Comparison of ENCODE assay signal across 30 cellular contexts in genomic region chr9:76703270-76703669, GRCh38.
DNase-seq lines count a peak whose midpoint lies in the region; ATAC-seq and TF ChIP-seq lines count a peak whose summit lies in the region.
"Had no signal": no experiment of that assay in that cellular context is flagged by ENCODE, and none has a peak within 500 bp of the region (broad histone marks: within the 10 kb centered on the region; RNA-seq: fewer than 3 reads in every experiment).

No MANE protein-coding gene starts in this region.

- H3K36me3 ChIP-seq in heart left ventricle (no peaks in the 10 kb centered on the region), A673 (ENCODE audit: insufficient read depth, low read length, poor library complexity, severe bottlenecking) (no peaks in the 10 kb centered on the region)
- H3K36me3 ChIP-seq: adrenal gland, prostate gland had no signal

- H3K27me3 Mint-ChIP-seq in WTC11 (ENCODE audit: low read depth): no peaks in the 10 kb centered on the region
- peaks cover 7 to 13% of the 10 kb centered on the region in 2 donors for H3K27me3 Mint-ChIP-seq in stimulated activated naive B cell treated with anti-CD40 and anti-IgM and Interleukin-4, amounts not matched to agents 10 μg/mL and 1 μg/mL and 100 μg/mL, for 72 hours

- BruUV-seq in A673 (replicated peaks; lab: Mats Ljungman, UMichigan): no TSS peak

- intact Hi-C loops in Right ventricle myocardium superior (cut with DNase I): no loop called here
- intact Hi-C loops in heart left ventricle (cut with DNase I): loop anchor here in 9 of 10 donors (1.0 to 10.0 kb wide), 8 partner anchors 36 to 301 kb away; no protein-coding TSS in a partner anchor
- intact Hi-C loops in A673 (cut with micrococcal nuclease; ENCODE audit: unreplicated experiment): loop anchor here (5.0 to 10.0 kb wide), 3 partner anchors 36 to 1516 kb away; no protein-coding TSS in a partner anchor

- H3K4me1 Mint-ChIP-seq in WTC11: peaks cover 11% of the 10 kb centered on the region
- H3K4me1 Mint-ChIP-seq in stimulated activated naive B cell treated with anti-CD40 and anti-IgM and Interleukin-4, amounts not matched to agents 10 μg/mL and 1 μg/mL and 100 μg/mL, for 72 hours: peaks cover 8 to 12% of the 10 kb centered on the region in 2 donors
- H3K4me1 Mint-ChIP-seq: activated naive CD4-positive, alpha-beta T cell treated with anti-CD3 and anti-CD28 coated beads, Interleukin-2, amount 10 ng/mL, durations not matched to agents 7 days and 5 days had no signal

- H3K9me3 ChIP-seq in heart left ventricle: no peaks in the 10 kb centered on the region
- H3K9me3 ChIP-seq in A673 (ENCODE audit: low read depth, low read length, poor library complexity, severe bottlenecking): no peaks in the 10 kb centered on the region
- H3K9me3 ChIP-seq: adrenal gland, prostate gland had no signal

- H3K4me1 ChIP-seq in heart left ventricle (peaks cover 0 to 28% (median 0%) of the 10 kb centered on the region in 12 donors), A673 (ENCODE audit: insufficient read depth, low read length, poor library complexity, severe bottlenecking) (no peaks in the 10 kb centered on the region)
- H3K4me1 ChIP-seq: prostate gland had no signal

- 41 to 53% (median 49%) methylated on average over 7 of the region's 7 CpGs for WGBS in heart left ventricle, 4 donors

- CTCF ChIA-PET in WTC11 (lab: Charles Lee) (interaction anchor here (0.9 to 2.5 kb wide), 6 partner anchors 10 to 309 kb away, joined by 3 to 13 read pairs (median 3); partner anchors contain the start of gene RFK), A673 (lab: Charles Lee) (no interaction called here)

- H3K4me3 Mint-ChIP-seq in WTC11: no peak overlapping the region
- peak overlapping the region in 1 of 2 donors; percentile 52 for H3K4me3 Mint-ChIP-seq in stimulated activated naive B cell treated with anti-CD40 and anti-IgM and Interleukin-4, amounts not matched to agents 10 μg/mL and 1 μg/mL and 100 μg/mL, for 72 hours
- H3K4me3 Mint-ChIP-seq: activated naive CD4-positive, alpha-beta T cell treated with anti-CD3 and anti-CD28 coated beads, Interleukin-2, amount 10 ng/mL, durations not matched to agents 7 days and 5 days; brain; IgD-negative memory B cell; stimulated activated effector memory CD8-positive, alpha-beta T cell treated with anti-CD3 and anti-CD28 coated beads, Interleukin-12 subunit alpha, Interleukin-12 subunit beta, amount 100 ng/mL, for 72 hours had no signal

- TF ChIP-seq CTCF in heart left ventricle (IDR thresholded peaks at IDR 0.05) (no peak), WTC11 (IDR thresholded peaks at IDR 0.05) (no peak), A673 (conservative IDR thresholded peaks at IDR 0.05; ENCODE audit: low read depth, low read length) (no peak)

- DNase-seq in Right ventricle myocardium superior (peak; percentile 55), heart left ventricle (no peak), WTC11 (ENCODE audit: low spot score) (no peak), left kidney (ENCODE audit: low read depth, low spot score) (peak; percentile 31), A673 (ENCODE audit: low spot score) (no peak)
- DNase-seq in stimulated activated naive B cell treated with anti-CD40 and anti-IgM and Interleukin-4, amounts not matched to agents 10 μg/mL and 1 μg/mL and 100 μg/mL, for 72 hours: no peak
- DNase-seq: activated CD4-positive, alpha-beta T cell treated with anti-CD3 and anti-CD28 coated beads, Interleukin-2, amount 50 U/mL, for 4 hours; activated CD8-positive, alpha-beta memory T cell treated with anti-CD3 and anti-CD28 coated beads, Interleukin-2, amount 50 U/mL, for 48 hours; activated naive CD4-positive, alpha-beta T cell treated with anti-CD3 and anti-CD28 coated beads, Interleukin-2, amount 10 ng/mL, durations not matched to agents 7 days and 5 days; cerebellar nuclear complex; COR-L47; naive B cell; NCI-H1436 treated with DMSO at 0.1 percent for 48 hours; NCI-H2081 treated with DMSO at 0.1 percent for 48 hours; NCI-H226; NCI-H69; PC-9; stimulated activated CD4-positive, alpha-beta T cell treated with anti-CD3 and anti-CD28 coated beads, Interleukin-15, amount 100 ng/mL, for 24 hours; stimulated activated CD4-positive, alpha-beta T cell treated with anti-CD3 and anti-CD28 coated beads, Interleukin-4, amount 100 ng/mL, for 4 hours; trophoblast cell had no signal

- peak overlapping the region; percentile 26; the same call in 1 of the 2 replicates for H3K27ac Mint-ChIP-seq in WTC11
- peak overlapping the region; percentile 20 for H3K27ac Mint-ChIP-seq in stimulated activated naive B cell treated with anti-CD40 and anti-IgM and Interleukin-4, amounts not matched to agents 10 μg/mL and 1 μg/mL and 100 μg/mL, for 72 hours
- H3K27ac Mint-ChIP-seq: activated naive CD4-positive, alpha-beta T cell treated with anti-CD3 and anti-CD28 coated beads, Interleukin-2, amount 10 ng/mL, durations not matched to agents 7 days and 5 days; brain; IgD-negative memory B cell; stimulated activated effector memory CD8-positive, alpha-beta T cell treated with anti-CD3 and anti-CD28 coated beads, Interleukin-12 subunit alpha, Interleukin-12 subunit beta, amount 100 ng/mL, for 72 hours had no signal

- ATAC-seq in Right ventricle myocardium superior (ENCODE audit: poor library complexity): peak; percentile 36
- no peak for ATAC-seq in heart left ventricle
- peak; percentile 36; the same call in 1 of the 2 replicates for ATAC-seq in WTC11
- no peak for ATAC-seq in stimulated activated naive B cell treated with anti-CD40 and anti-IgM and Interleukin-4, amounts not matched to agents 10 μg/mL and 1 μg/mL and 100 μg/mL, for 72 hours (replicated peaks)
- no peak for ATAC-seq in GM21526 (IDR thresholded peaks at IDR 0.05; ENCODE audit: low FRiP score, unreplicated experiment)
- ATAC-seq in GM21786 (IDR thresholded peaks at IDR 0.05; ENCODE audit: unreplicated experiment): no peak
- ATAC-seq: SK-N-SH treated with all-trans-retinoic acid at 6 μM for 48 hours; stimulated activated effector memory CD8-positive, alpha-beta T cell treated with anti-CD3 and anti-CD28 coated beads, Interleukin-12 subunit alpha, Interleukin-12 subunit beta, amount 100 ng/mL, for 72 hours had no signal

- H3K9me3 Mint-ChIP-seq in WTC11: no peaks in the 10 kb centered on the region
- H3K9me3 Mint-ChIP-seq in stimulated activated naive B cell treated with anti-CD40 and anti-IgM and Interleukin-4, amounts not matched to agents 10 μg/mL and 1 μg/mL and 100 μg/mL, for 72 hours: no peaks in the 10 kb centered on the region
- H3K9me3 Mint-ChIP-seq: activated naive CD4-positive, alpha-beta T cell treated with anti-CD3 and anti-CD28 coated beads, Interleukin-2, amount 10 ng/mL, durations not matched to agents 7 days and 5 days; IgD-negative memory B cell; naive B cell; stimulated activated effector memory CD8-positive, alpha-beta T cell treated with anti-CD3 and anti-CD28 coated beads, Interleukin-12 subunit alpha, Interleukin-12 subunit beta, amount 100 ng/mL, for 72 hours had no signal

- H3K4me3 ChIP-seq in heart left ventricle (peak overlapping the region in 1 of 12 donors; percentile 45), A673 (ENCODE audit: low read depth, low read length, poor library complexity, severe bottlenecking) (no peak overlapping the region)
- H3K4me3 ChIP-seq: adrenal gland, hepatocyte, PC-9, prostate gland had no signal

- no peaks in the 10 kb centered on the region for H3K36me3 Mint-ChIP-seq in WTC11
- no peaks in the 10 kb centered on the region for H3K36me3 Mint-ChIP-seq in stimulated activated naive B cell treated with anti-CD40 and anti-IgM and Interleukin-4, amounts not matched to agents 10 μg/mL and 1 μg/mL and 100 μg/mL, for 72 hours
- H3K36me3 Mint-ChIP-seq: activated naive CD4-positive, alpha-beta T cell treated with anti-CD3 and anti-CD28 coated beads, Interleukin-2, amount 10 ng/mL, durations not matched to agents 7 days and 5 days; brain; IgD-negative memory B cell; naive B cell; stimulated activated effector memory CD8-positive, alpha-beta T cell treated with anti-CD3 and anti-CD28 coated beads, Interleukin-12 subunit alpha, Interleukin-12 subunit beta, amount 100 ng/mL, for 72 hours had no signal

- no peak for TF ChIP-seq POLR2A in heart left ventricle (IDR thresholded peaks at IDR 0.05)

- POLR2A ChIA-PET in WTC11 (lab: Charles Lee) (no interaction called here), A673 (lab: Charles Lee; ENCODE audit: low non-redundant PET) (no interaction called here)

- no peak overlapping the region for H3K27ac ChIP-seq in heart left ventricle
- no peak overlapping the region for H3K27ac ChIP-seq in A673 (ENCODE audit: low read depth, low read length, poor library complexity, severe bottlenecking)
- H3K27ac ChIP-seq: hepatocyte, PC-9, prostate gland, VCaP had no signal

- peaks cover 0 to 27% (median 5%) of the 10 kb centered on the region in 9 donors for H3K27me3 ChIP-seq in heart left ventricle
- peaks cover 47% of the 10 kb centered on the region for H3K27me3 ChIP-seq in A673 (replicated peaks; ENCODE audit: insufficient read depth, low read depth, low read length, poor library complexity)
- H3K27me3 ChIP-seq: adrenal gland had no signal

TF ChIP-seq in WTC11, 78 proteins besides CTCF, POLR2A, EP300 and RAD21 (continues in another document):
- TF ChIP-seq STAT6 (CRISPR knock-in tag; conservative IDR thresholded peaks at IDR 0.05; ENCODE audit: low read depth) (no peak), ZBTB21 (CRISPR knock-in tag; IDR thresholded peaks at IDR 0.05; ENCODE audit: borderline replicate concordance) (no peak)

Comparison
In these comparisons a context has a peak if more than half of its experiments do, and no peak if none do; other contexts are left out.
1. ATAC-seq: peak in Right ventricle myocardium superior (single experiment) and WTC11 (single experiment); none in heart left ventricle (0 of 4), stimulated activated naive B cell treated with anti-CD40 and anti-IgM and Interleukin-4, amounts not matched to agents 10 μg/mL and 1 μg/mL and 100 μg/mL, for 72 hours (0 of 2), GM21526 (single experiment) and GM21786 (single experiment).
2. DNase-seq: peak in Right ventricle myocardium superior (single experiment) and left kidney (single experiment); none in heart left ventricle (0 of 5), WTC11 (single experiment), stimulated activated naive B cell treated with anti-CD40 and anti-IgM and Interleukin-4, amounts not matched to agents 10 μg/mL and 1 μg/mL and 100 μg/mL, for 72 hours (single experiment) and A673 (single experiment).